Comparison of ENCODE assay signal across 8 cellular contexts in genomic region chr14:101761032-101761880, GRCh38. TPM values are rescaled to one million over a fixed set of nuclear protein-coding genes. Genes with fewer than 3 reads are reported as not detected.
DNase-seq lines count a peak whose midpoint lies in the region; ATAC-seq lines count a peak whose summit lies in the region.

Gene PPP2R5C (plus strand): TSS chr14:101761709. CDS start chr14:101761894, 185 bp downstream.

- ATAC-seq in GM19397 (IDR thresholded peaks at IDR 0.05; ENCODE audit: unreplicated experiment) (peak; percentile 63), HG03565 (IDR thresholded peaks at IDR 0.05; ENCODE audit: unreplicated experiment) (peak; percentile 43)

- peaks cover 3% of the 10 kb centered on the region for H3K4me1 ChIP-seq in ectodermal cell (ENCODE audit: control insufficient read depth, insufficient read depth, low read length)

- no peaks in the 10 kb centered on the region for H3K36me3 ChIP-seq in ectodermal cell (ENCODE audit: control insufficient read depth, insufficient read depth, low read length)

- peaks cover 24% of the 10 kb centered on the region for H3K27me3 ChIP-seq in ectodermal cell (ENCODE audit: control insufficient read depth, insufficient read depth, low read length, poor library complexity, severe bottlenecking)

- peak within 1 kb of the TSS; percentile 75 for H3K4me3 ChIP-seq in ectodermal cell (ENCODE audit: insufficient read depth, low read depth, low read length)

- DNase-seq in C1 segment of cervical spinal cord (lab: John Stamatoyannopoulos, UW): peak in 13 of 14 donors; percentile 33 to 91 (median 80)
- peak; percentile 20 for DNase-seq in NK-92 (lab: John Stamatoyannopoulos, UW; ENCODE audit: unreplicated experiment)
- DNase-seq in activated CD8-positive, alpha-beta memory T cell treated with anti-CD3 and anti-CD28 coated beads for 1 hour (ENCODE audit: extremely low read depth in 1 of 2, low read depth in 1 of 2): peak; percentile 73 to 82
- DNase-seq in lung microvascular endothelial cell (ENCODE audit: low read depth in 2 of 2): peak; percentile 92 to 95
- DNase-seq in stimulated activated CD4-positive, alpha-beta T cell treated with anti-CD3 and anti-CD28 coated beads, TNF-alpha, amount 100 ng/mL, for 24 hours (ENCODE audit: low read depth in 3 of 3): peak; percentile 68 to 86 (median 69)

- H3K27ac ChIP-seq in ectodermal cell (ENCODE audit: insufficient read depth, low read depth, low read length, poor library complexity, severe bottlenecking): peak within 1 kb of the TSS; percentile 87

- 0% methylated on average over 86 to 109 of the region's 110 CpGs for WGBS in ectodermal cell, 2 experiments

- no peaks in the 10 kb centered on the region for H3K9me3 ChIP-seq in ectodermal cell (ENCODE audit: control insufficient read depth, low read length)

RNA-seq across cellular contexts. Expression of gene PPP2R5C, which starts in this region (rescaled TPM):
- 141 TPM for polyA plus RNA-seq in ectodermal cell (2013, experiment 1 of 4)
- polyA plus RNA-seq in ectodermal cell (2013, experiment 2 of 4): 135 TPM
- 130 TPM for polyA plus RNA-seq in ectodermal cell (2013, experiment 3 of 4)
- 146 TPM for polyA plus RNA-seq in ectodermal cell (2013, experiment 4 of 4)
- total RNA-seq in lung microvascular endothelial cell: 59.7 and 65.9 TPM in 2 replicates

Comparison
In these comparisons a context has a peak if more than half of its experiments do, and no peak if none do; other contexts are left out.
1. Peak in every context shown above with its lines: DNase-seq, ATAC-seq, H3K4me3 ChIP-seq and H3K27ac ChIP-seq.
2. DNase-seq: peak in every context shown above with its lines; median percentile 94 in lung microvascular endothelial cell; 80 in C1 segment of cervical spinal cord; 78 in activated CD8-positive, alpha-beta memory T cell treated with anti-CD3 and anti-CD28 coated beads for 1 hour; 69 in stimulated activated CD4-positive, alpha-beta T cell treated with anti-CD3 and anti-CD28 coated beads, TNF-alpha, amount 100 ng/mL, for 24 hours; 20 in NK-92.